ENCODE assay signal across 8 cellular contexts in genomic region chr16:1351215-1351581, GRCh38. TPM values are rescaled to one million over a fixed set of nuclear protein-coding genes. Genes with fewer than 3 reads are reported as not detected.
A peak's percentile ranks its signal among the peaks of the same experiment; 100 is the strongest.
DNase-seq lines count a peak whose midpoint lies in the region; ATAC-seq and TF ChIP-seq lines count a peak whose summit lies in the region.

No MANE protein-coding gene starts in this region.

- no peaks in the 10 kb centered on the region for H3K27me3 Mint-ChIP-seq in activated CD4-positive, alpha-beta T cell treated with anti-CD3 and anti-CD28 coated beads, Interleukin-2, amount 10 ng/mL, durations not matched to agents 24 days and 14 days

- DNase-seq in GM06990 (ENCODE audit: extremely low read depth, insufficient read length) (no peak), left cardiac atrium (no peak), spleen (no peak), Ammon's horn (ENCODE audit: low spot score) (no peak), posterior cingulate gyrus (no peak)
- no peak for DNase-seq in activated CD4-positive, alpha-beta T cell treated with anti-CD3 and anti-CD28 coated beads, Interleukin-2, amount 10 ng/mL, durations not matched to agents 24 days and 14 days

- H3K36me3 Mint-ChIP-seq in activated CD4-positive, alpha-beta T cell treated with anti-CD3 and anti-CD28 coated beads, Interleukin-2, amount 10 ng/mL, durations not matched to agents 24 days and 14 days (ENCODE audit: low read depth) = peaks cover 8% of the 10 kb centered on the region

- H3K4me3 ChIP-seq in GM06990 (replicated peaks; ENCODE audit: low read depth, low read length) (peak overlapping the region; percentile 77), spleen (peak overlapping the region; percentile 66 to 100 (median 100))

- H3K4me3 Mint-ChIP-seq in activated CD4-positive, alpha-beta T cell treated with anti-CD3 and anti-CD28 coated beads, Interleukin-2, amount 10 ng/mL, durations not matched to agents 24 days and 14 days = peak overlapping the region; percentile 92

- H3K36me3 ChIP-seq in GM06990 (ENCODE audit: control insufficient read depth, insufficient read depth, low read length) = peaks cover 5% of the 10 kb centered on the region
- peaks cover 0 to 37% (median 30%) of the 10 kb centered on the region in 6 donors for H3K36me3 ChIP-seq in spleen

- peak overlapping the region; percentile 78 for H3K27ac Mint-ChIP-seq in activated CD4-positive, alpha-beta T cell treated with anti-CD3 and anti-CD28 coated beads, Interleukin-2, amount 10 ng/mL, durations not matched to agents 24 days and 14 days

- no peaks in the 10 kb centered on the region for H3K27me3 ChIP-seq in GM06990 (replicated peaks; ENCODE audit: control insufficient read depth, insufficient read depth, low read length)
- no peaks in the 10 kb centered on the region for H3K27me3 ChIP-seq in spleen (replicated peaks in 1 of 7)

- H3K27ac ChIP-seq in spleen = peak overlapping the region; percentile 51 to 93 (median 84)

- H3K4me1 Mint-ChIP-seq in activated CD4-positive, alpha-beta T cell treated with anti-CD3 and anti-CD28 coated beads, Interleukin-2, amount 10 ng/mL, durations not matched to agents 24 days and 14 days = peaks cover 27% of the 10 kb centered on the region

- no peaks in the 10 kb centered on the region for H3K9me3 ChIP-seq in spleen

- peak; percentile 17 for ATAC-seq in HG02642 (IDR thresholded peaks at IDR 0.05; ENCODE audit: poor library complexity, unreplicated experiment)
- peak; percentile 4 to 28 for ATAC-seq in left cardiac atrium
- no peak for ATAC-seq in GM18498 (IDR thresholded peaks at IDR 0.05; ENCODE audit: unreplicated experiment)

- peaks cover 17 to 64% (median 50%) of the 10 kb centered on the region in 6 donors for H3K4me1 ChIP-seq in spleen

- H3K9me3 Mint-ChIP-seq in activated CD4-positive, alpha-beta T cell treated with anti-CD3 and anti-CD28 coated beads, Interleukin-2, amount 10 ng/mL, durations not matched to agents 24 days and 14 days = no peaks in the 10 kb centered on the region

- TF ChIP-seq CTCF in GM06990 (IDR thresholded peaks at IDR 0.05; ENCODE audit: insufficient read depth, low read length, poor library complexity, severe bottlenecking) (no peak), spleen (IDR thresholded peaks at IDR 0.05 in 8 of 11, conservative IDR thresholded peaks at IDR 0.05 in 3 of 11) (no peak)

- intact Hi-C loops in activated CD4-positive, alpha-beta T cell treated with anti-CD3 and anti-CD28 coated beads, Interleukin-2, amount 10 ng/mL, durations not matched to agents 24 days and 14 days (cut with micrococcal nuclease) = loop anchor here (2.0 to 5.0 kb wide), 2 partner anchors 40 to 71 kb away; partner anchors contain the start of gene UQCC4
- intact Hi-C loops in left cardiac atrium (cut with DNase I) = no loop called here
- intact Hi-C loops in spleen (cut with DNase I; ENCODE audit: low total_unique reads) = no loop called here
- intact Hi-C loops in posterior cingulate gyrus (cut with DNase I) = loop anchor here (2.0 to 5.0 kb wide), 2 partner anchors 49 to 70 kb away; partner anchors contain the start of gene UQCC4

- WGBS in spleen, 5 donors = 0 to 1% (median 1%) methylated on average over 8 to 35 of the region's 35 CpGs

- no peak for TF ChIP-seq POLR2A in spleen (IDR thresholded peaks at IDR 0.05)

RNA-seq across cellular contexts. Expression of gene TSR3, which starts 0.5 kb away (rescaled TPM):
- 81.5 and 88.2 TPM in 2 replicates for total RNA-seq in activated CD4-positive, alpha-beta T cell treated with anti-CD3 and anti-CD28 coated beads, Interleukin-2, amount 10 ng/mL, durations not matched to agents 24 days and 14 days
- total RNA-seq in left cardiac atrium (10 to 100 TPM; 44.5 to 59.1 TPM), spleen (10 to 100 TPM; 31.1 to 73.1 (median 41.5) TPM)
- 10 to 100 TPM; 38.0 to 65.9 (median 55.2) TPM for polyA plus RNA-seq in spleen

RNA-seq across cellular contexts. Expression of gene GNPTG, which starts 0.5 kb away (rescaled TPM):
- total RNA-seq in activated CD4-positive, alpha-beta T cell treated with anti-CD3 and anti-CD28 coated beads, Interleukin-2, amount 10 ng/mL, durations not matched to agents 24 days and 14 days = 23.3 and 23.9 TPM in 2 replicates
- total RNA-seq in left cardiac atrium (10 to 100 TPM; 44.1 to 44.3 TPM), spleen (10 to 100 TPM; 60.4 to 80.6 (median 73.4) TPM)
- 10 to 100 TPM; 55.6 to 62.8 (median 56.7) TPM for polyA plus RNA-seq in spleen

RNA-seq across cellular contexts. Expression of gene BAIAP3, which starts 17.8 kb away (rescaled TPM):
- total RNA-seq in activated CD4-positive, alpha-beta T cell treated with anti-CD3 and anti-CD28 coated beads, Interleukin-2, amount 10 ng/mL, durations not matched to agents 24 days and 14 days = 0.30 TPM in 1 of 2 replicates, not detected in the other
- 1 to 10 TPM in 1 of 2 donors, under 1 TPM in 1; 0.99 to 2.7 TPM for total RNA-seq in left cardiac atrium
- 10 to 100 TPM in 2 of 7 donors, 1 to 10 TPM in 5; 5.0 to 15.7 (median 6.7) TPM for total RNA-seq in spleen
- polyA plus RNA-seq in spleen = 1 to 10 TPM; 2.7 to 7.3 (median 3.0) TPM

RNA-seq across cellular contexts. Expression of gene UBE2I, which starts 41.8 kb away (rescaled TPM):
- 269 and 278 TPM in 2 replicates for total RNA-seq in activated CD4-positive, alpha-beta T cell treated with anti-CD3 and anti-CD28 coated beads, Interleukin-2, amount 10 ng/mL, durations not matched to agents 24 days and 14 days
- total RNA-seq in left cardiac atrium = 10 to 100 TPM; 74.3 to 80.8 TPM
- total RNA-seq in spleen = 100 to 1,000 TPM; 101 to 142 (median 129) TPM
- 10 to 100 TPM; 78.1 to 94.9 (median 83.7) TPM for polyA plus RNA-seq in spleen

Comparison
In these comparisons a context has a peak if more than half of its experiments do, and no peak if none do; other contexts are left out.
1. intact Hi-C loops: an anchor here in activated CD4-positive, alpha-beta T cell treated with anti-CD3 and anti-CD28 coated beads, Interleukin-2, amount 10 ng/mL, durations not matched to agents 24 days and 14 days (2.0 to 5.0 kb wide) and posterior cingulate gyrus (2.0 to 5.0 kb wide); none called in left cardiac atrium and spleen.